Comparison of ENCODE assay signal across 8 cellular contexts in the genomic region with DNA sequence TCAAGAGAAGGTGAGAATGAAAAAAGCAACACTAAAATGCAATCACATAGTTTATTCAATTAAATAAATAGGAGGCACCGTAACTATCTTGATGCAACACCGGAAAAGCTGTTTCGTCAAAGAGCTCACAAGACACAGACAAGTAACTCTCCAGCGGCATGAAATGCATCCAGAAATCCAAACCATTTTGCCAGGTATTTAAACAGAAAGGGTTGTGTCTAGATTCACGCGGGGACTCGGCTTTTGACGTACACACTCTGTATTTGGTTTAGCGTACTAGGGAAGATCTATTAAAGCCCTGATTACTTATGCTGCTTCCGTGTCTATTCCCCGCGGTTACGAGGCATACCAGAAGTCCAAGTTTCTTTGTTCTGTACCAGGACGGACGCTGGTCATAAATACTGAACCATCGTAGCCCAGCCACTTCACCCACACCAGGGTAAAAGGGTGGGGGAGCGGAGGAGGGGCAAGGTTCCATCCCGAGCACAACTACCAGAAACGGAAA. TPM values are rescaled to one million over a fixed set of nuclear protein-coding genes. Genes with fewer than 3 reads are reported as not detected.
A peak's percentile ranks its signal among the peaks of the same experiment; 100 is the strongest.
DNase-seq lines count a peak whose midpoint lies in the region; TF ChIP-seq lines count a peak whose summit lies in the region.

No MANE protein-coding gene starts in this region.

- 0 to 1% methylated on average over 8 to 19 of the region's 19 CpGs for WGBS in endodermal cell (ENCODE audit: insufficient coverage in 1 of 2, insufficient read length in 1 of 2), 2 experiments

- peak overlapping the region; percentile 98 for H3K27ac Mint-ChIP-seq in T-helper 1 cell treated with Interleukin-12 subunit alpha and Interleukin-12 subunit beta and Interleukin-4 antibody, amounts not matched to agents 30 μg/mL and 1 μg/mL, for 36 hours
- H3K27ac Mint-ChIP-seq in endodermal cell, result peak overlapping the region; percentile 98

- H3K4me3 ChIP-seq in HUES48 (ENCODE audit: low read depth, low read length) (peak overlapping the region; percentile 86), endodermal cell (ENCODE audit: low read length) (peak overlapping the region; percentile 100), muscle layer of colon (ENCODE audit: low read depth in 1 of 2, low read length in 2 of 2) (peak overlapping the region; percentile 80 to 92)

- no peak for TF ChIP-seq CTCF in 22Rv1 (IDR thresholded peaks at IDR 0.05)
- TF ChIP-seq CTCF in endodermal cell (conservative IDR thresholded peaks at IDR 0.05), result no peak

- DNase-seq in GM04504 (ENCODE audit: low read depth) (peak; percentile 42), endodermal cell (no peak), NCI-H2107 (lab: John Stamatoyannopoulos, UW) (no peak), DMS153 (lab: John Stamatoyannopoulos, UW) (no peak)

- H3K4me1 Mint-ChIP-seq in T-helper 1 cell treated with Interleukin-12 subunit alpha and Interleukin-12 subunit beta and Interleukin-4 antibody, amounts not matched to agents 30 μg/mL and 1 μg/mL, for 36 hours (ENCODE audit: low read depth), result peaks cover 40% of the 10 kb centered on the region
- peaks cover 15% of the 10 kb centered on the region for H3K4me1 Mint-ChIP-seq in endodermal cell

- H3K4me1 ChIP-seq in HUES48 (ENCODE audit: control insufficient read depth, insufficient read depth, low read length) (peaks cover 5% of the 10 kb centered on the region; the same call in 1 of the 2 replicates), endodermal cell (ENCODE audit: control insufficient read depth, insufficient read depth, low read length) (peaks cover 4% of the 10 kb centered on the region), muscle layer of colon (ENCODE audit: insufficient read depth, low read length) (peaks cover 23% of the 10 kb centered on the region)

- H3K27me3 Mint-ChIP-seq in T-helper 1 cell treated with Interleukin-12 subunit alpha and Interleukin-12 subunit beta and Interleukin-4 antibody, amounts not matched to agents 30 μg/mL and 1 μg/mL, for 36 hours (ENCODE audit: low read depth), result no peaks in the 10 kb centered on the region
- H3K27me3 Mint-ChIP-seq in endodermal cell (ENCODE audit: insufficient read depth), result peaks cover 9% of the 10 kb centered on the region

- H3K36me3 ChIP-seq in HUES48 (ENCODE audit: control insufficient read depth, insufficient read depth, low read length) (peaks cover 17% of the 10 kb centered on the region; the same call in 1 of the 2 replicates), endodermal cell (ENCODE audit: control insufficient read depth, insufficient read depth, low read length) (peaks cover 34% of the 10 kb centered on the region), muscle layer of colon (ENCODE audit: insufficient read depth, low read length) (peaks cover 4% of the 10 kb centered on the region)

- H3K27me3 ChIP-seq in HUES48 (ENCODE audit: control insufficient read depth, insufficient read depth, low read length) (peaks cover 11% of the 10 kb centered on the region), endodermal cell (ENCODE audit: control insufficient read depth, insufficient read depth, low read length, poor library complexity, severe bottlenecking) (no peaks in the 10 kb centered on the region), muscle layer of colon (ENCODE audit: control insufficient read depth in 1 of 2, insufficient read depth in 2 of 2, low read length in 2 of 2) (no peaks in the 10 kb centered on the region)

- H3K27ac ChIP-seq in 22Rv1 (peak overlapping the region; percentile 88), HUES48 (ENCODE audit: low read depth, low read length) (peak overlapping the region; percentile 99), endodermal cell (ENCODE audit: low read depth, low read length) (peak overlapping the region; percentile 97), muscle layer of colon (ENCODE audit: low read depth, low read length) (peak overlapping the region; percentile 97)

- peaks cover 20% of the 10 kb centered on the region for H3K36me3 Mint-ChIP-seq in T-helper 1 cell treated with Interleukin-12 subunit alpha and Interleukin-12 subunit beta and Interleukin-4 antibody, amounts not matched to agents 30 μg/mL and 1 μg/mL, for 36 hours (ENCODE audit: low read depth)
- peaks cover 24% of the 10 kb centered on the region for H3K36me3 Mint-ChIP-seq in endodermal cell (ENCODE audit: low read depth)

- peak overlapping the region; percentile 96 for H3K9ac ChIP-seq in HUES48 (ENCODE audit: low read depth, low read length)
- peak overlapping the region; percentile 96 for H3K9ac ChIP-seq in endodermal cell (ENCODE audit: extremely low read depth, low read length, poor library complexity, severe bottlenecking)
- H3K9ac ChIP-seq in muscle layer of colon (ENCODE audit: low read length), result peak overlapping the region; percentile 96

- no peaks in the 10 kb centered on the region for H3K9me3 ChIP-seq in HUES48 (ENCODE audit: control insufficient read depth, insufficient read depth, low read length)
- no peaks in the 10 kb centered on the region for H3K9me3 ChIP-seq in endodermal cell (ENCODE audit: control insufficient read depth, low read length)
- no peaks in the 10 kb centered on the region for H3K9me3 ChIP-seq in muscle layer of colon (ENCODE audit: low read length)

- no peaks in the 10 kb centered on the region for H3K9me3 Mint-ChIP-seq in T-helper 1 cell treated with Interleukin-12 subunit alpha and Interleukin-12 subunit beta and Interleukin-4 antibody, amounts not matched to agents 30 μg/mL and 1 μg/mL, for 36 hours
- H3K9me3 Mint-ChIP-seq in endodermal cell, result no peaks in the 10 kb centered on the region

- peak overlapping the region; percentile 91 for H3K4me3 Mint-ChIP-seq in T-helper 1 cell treated with Interleukin-12 subunit alpha and Interleukin-12 subunit beta and Interleukin-4 antibody, amounts not matched to agents 30 μg/mL and 1 μg/mL, for 36 hours
- H3K4me3 Mint-ChIP-seq in endodermal cell, result peak overlapping the region; percentile 93

RNA-seq across cellular contexts. Expression of a gene that starts 0.7 kb away (rescaled TPM):
- total RNA-seq in endodermal cell, result 10 to 100 TPM; 52.3 to 52.6 TPM
- polyA plus RNA-seq in endodermal cell (2013, experiment 1 of 2), result 34.7 TPM
- polyA plus RNA-seq in endodermal cell (2013, experiment 2 of 2), result 30.8 TPM

RNA-seq across cellular contexts. Expression of a gene that starts 31.1 kb away (rescaled TPM):
- 100 to 1,000 TPM; 168 to 246 TPM for total RNA-seq in endodermal cell
- 152 TPM for polyA plus RNA-seq in endodermal cell (2013, experiment 1 of 2)
- polyA plus RNA-seq in endodermal cell (2013, experiment 2 of 2), result 160 TPM
